In the genomic region with DNA sequence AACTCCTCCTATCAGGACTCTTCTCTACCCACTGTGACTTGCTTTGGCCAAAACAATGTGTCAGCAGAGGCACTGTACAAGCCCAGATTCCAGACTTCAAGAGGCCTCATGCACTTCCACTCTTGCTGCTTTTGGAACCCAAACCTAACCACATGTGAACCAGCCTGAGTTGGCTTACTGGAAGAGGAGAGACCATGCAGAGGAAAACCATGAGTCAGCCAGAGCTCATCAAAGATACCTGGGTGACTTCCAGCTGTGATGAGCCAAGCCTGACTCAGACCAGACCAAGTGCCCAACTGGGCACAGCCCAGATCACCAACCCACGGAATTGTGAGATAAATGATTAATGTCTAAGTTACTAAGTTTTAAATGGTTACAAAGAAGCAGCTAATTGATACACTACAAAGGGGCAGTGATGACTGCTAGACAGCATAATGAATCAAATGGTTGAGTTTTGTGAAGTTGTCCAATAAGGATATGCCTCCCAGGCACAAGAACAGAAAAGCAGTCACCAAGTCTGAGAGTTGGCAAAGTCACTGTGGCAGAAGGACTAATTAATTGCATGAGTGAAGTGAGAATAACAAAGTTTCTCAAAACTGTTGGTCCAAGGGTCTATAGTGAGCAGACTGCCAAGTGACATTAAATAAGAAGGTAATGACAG, we compare ENCODE assay signal across 8 cellular contexts. TPM values are rescaled to one million over a fixed set of nuclear protein-coding genes. Genes with fewer than 3 reads are reported as not detected.
DNase-seq lines count a peak whose midpoint lies in the region; ATAC-seq, FAIRE-seq and TF ChIP-seq lines count a peak whose summit lies in the region.

No MANE protein-coding gene starts in this region.

- ATAC-seq in left colon, result no peak

- H2AFZ ChIP-seq in mammary epithelial cell (ENCODE audit: low read depth, low read length), result peak overlapping the region; percentile 24

- intact Hi-C loops in mammary epithelial cell (cut with micrococcal nuclease) (loop anchor here (1.0 kb wide), 1 partner anchor 16 kb away; no protein-coding TSS in a partner anchor), left colon (cut with DNase I, micrococcal nuclease) (no loop called here)

- in situ Hi-C loops in mammary epithelial cell (cut with MboI; ENCODE audit: low sequenced_read_pairs in 2 of 2), result no loop called here

- no peak for TF ChIP-seq CTCF in mammary epithelial cell (conservative IDR thresholded peaks at IDR 0.05 in 1 of 2, IDR thresholded peaks at IDR 0.05 in 1 of 2; ENCODE audit: extremely low read depth in 1 of 2, insufficient read depth in 1 of 2, low read depth in 1 of 2, low read length in 2 of 2)

- FAIRE-seq in HTR-8/SVneo (lab: Jason Lieb, UNC), result peak; percentile 100

- no peaks in the 10 kb centered on the region for H3K27me3 ChIP-seq in mammary epithelial cell (ENCODE audit: insufficient read depth, low read length)

- H3K27ac ChIP-seq in mammary epithelial cell (ENCODE audit: insufficient read depth, low read depth, low read length), result peak overlapping the region; percentile 71

- no TSS peak for BruUV-seq in mammary epithelial cell (replicated peaks; lab: Mats Ljungman, UMichigan)

- dilution Hi-C loops in mammary epithelial cell (cut with HindIII; ENCODE audit: low sequenced_read_pairs), result no loop called here

- no peaks in the 10 kb centered on the region for H4K20me1 ChIP-seq in mammary epithelial cell (ENCODE audit: insufficient read depth, low read length)

- peak; percentile 54 for DNase-seq in activated CD4-positive, alpha-beta T cell treated with anti-CD3 and anti-CD28 coated beads for 48 hours
- DNase-seq in activated CD4-positive, alpha-beta T cell treated with anti-CD3 and anti-CD28 coated beads, Interleukin-2, amount 50 U/mL, for 1 hour, result no peak
- DNase-seq in HTR-8/SVneo (ENCODE audit: insufficient read length, low spot score) (peak; percentile 83), mammary epithelial cell (peak; percentile 100), pulmonary artery endothelial cell (ENCODE audit: low read depth, low spot score) (peak; percentile 11), left colon (no peak), COR-L47 (lab: John Stamatoyannopoulos, UW) (no peak), NCI-H526 treated with DMSO at 0.1 percent for 48 hours (lab: John Stamatoyannopoulos, UW) (no peak)

- 0% methylated on average over 1 of the region's 1 CpG for WGBS in mammary epithelial cell (ENCODE audit: low coverage, missing lambda C conversion rate)

- H3K4me2 ChIP-seq in mammary epithelial cell (ENCODE audit: insufficient read depth, low read depth, low read length), result peak overlapping the region; percentile 70

- no peak overlapping the region for H3K4me3 ChIP-seq in mammary epithelial cell (replicated peaks in 1 of 3; ENCODE audit: insufficient read depth in 1 of 3, low read depth in 2 of 3, low read length in 3 of 3)

- H3K9ac ChIP-seq in mammary epithelial cell (ENCODE audit: insufficient read depth, low read length), result no peak overlapping the region

- peaks cover 6% of the 10 kb centered on the region for H3K79me2 ChIP-seq in mammary epithelial cell (ENCODE audit: insufficient read depth, low read length)

- CTCF ChIA-PET in mammary epithelial cell (lab: Charles Lee; ENCODE audit: low non-redundant PET), result interaction anchor here (0.7 kb wide), 1 partner anchor 294 kb away, joined by 3 read pairs; no protein-coding TSS in a partner anchor

- peaks cover 6% of the 10 kb centered on the region for H3K9me3 ChIP-seq in mammary epithelial cell (replicated peaks; ENCODE audit: insufficient read depth, low read length)

- H3K4me1 ChIP-seq in mammary epithelial cell (ENCODE audit: insufficient read depth, low read length), result peaks cover 13% of the 10 kb centered on the region

- no peaks in the 10 kb centered on the region for H3K36me3 ChIP-seq in mammary epithelial cell (ENCODE audit: insufficient read depth, low read length)

RNA-seq across cellular contexts. Expression of a gene that starts 16.1 kb away (rescaled TPM):
- total RNA-seq in mammary epithelial cell (1 to 10 TPM; 1.2 to 2.2 TPM), pulmonary artery endothelial cell (1.2 and 1.8 TPM in 2 replicates), left colon (under 1 TPM in 1 of 2 donors, not detected in 1; 0.53 TPM)
- polyA plus RNA-seq in mammary epithelial cell, result 0.18 TPM
- polyA minus RNA-seq in mammary epithelial cell, result not detected

Comparison
In these comparisons a context has a peak if more than half of its experiments do, and no peak if none do; other contexts are left out.
1. DNase-seq: peak in activated CD4-positive, alpha-beta T cell treated with anti-CD3 and anti-CD28 coated beads for 48 hours (single experiment), HTR-8/SVneo (single experiment), mammary epithelial cell (single experiment) and pulmonary artery endothelial cell (single experiment); none in activated CD4-positive, alpha-beta T cell treated with anti-CD3 and anti-CD28 coated beads, Interleukin-2, amount 50 U/mL, for 1 hour (single experiment), left colon (0 of 2), COR-L47 (single experiment) and NCI-H526 treated with DMSO at 0.1 percent for 48 hours (single experiment).